In the genomic region with DNA sequence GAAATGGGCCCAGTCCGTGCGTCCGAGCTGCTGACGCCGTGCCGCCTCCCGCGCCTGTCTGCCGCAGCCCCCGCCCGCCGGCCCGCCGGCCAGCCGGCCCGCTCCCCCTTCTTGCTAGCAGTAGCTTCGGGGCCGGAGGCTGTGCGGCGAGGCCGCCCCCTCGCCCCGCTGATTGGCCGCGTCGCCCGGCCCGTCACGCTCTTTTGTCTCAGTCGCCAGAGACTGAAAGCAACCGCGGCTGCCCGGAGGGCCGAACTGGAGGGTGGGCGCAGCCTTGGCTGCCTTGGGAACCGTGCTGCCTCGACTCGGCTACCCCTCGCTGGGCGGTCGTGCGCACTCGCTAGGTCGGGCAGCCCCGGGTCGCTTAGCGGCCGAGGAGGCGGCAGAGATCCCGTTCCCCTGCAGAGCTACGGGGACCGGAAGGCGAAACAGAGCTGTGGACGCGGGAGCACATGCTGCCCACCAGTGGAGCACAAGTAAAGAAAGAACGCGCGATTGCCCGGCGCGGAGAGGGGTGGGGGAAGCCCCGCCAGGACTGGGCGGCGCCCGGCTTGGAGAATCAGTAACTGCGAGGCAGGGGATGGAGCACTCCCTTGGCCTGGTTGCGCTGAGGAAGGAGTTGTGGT, we compare ENCODE assay signal across 8 cellular contexts. TPM values are rescaled to one million over a fixed set of nuclear protein-coding genes. Genes with fewer than 3 reads are reported as not detected.
DNase-seq lines count a peak whose midpoint lies in the region; ATAC-seq and TF ChIP-seq lines count a peak whose summit lies in the region.

Gene ZCCHC18, plus strand, starts transcription at position 198 of the 626 bp plus-strand sequence. CDS start 1,589 bp downstream, outside the sequence.

- no peaks in the 10 kb centered on the region for H3K9me3 ChIP-seq in endocrine pancreas (ENCODE audit: control insufficient read depth, low read length)
- H3K9me3 ChIP-seq in stomach smooth muscle (ENCODE audit: control insufficient read depth in 2 of 2, low read length in 2 of 2), result no peaks in the 10 kb centered on the region

- no peak for TF ChIP-seq CTCF in AG09309 (IDR thresholded peaks at IDR 0.05; ENCODE audit: control insufficient read depth, insufficient read depth, low read depth, low read length, missing control alignments)
- no peak for TF ChIP-seq CTCF in activated CD8-positive, alpha-beta T cell treated with anti-CD3 and anti-CD28 coated beads for 36 hours (IDR thresholded peaks at IDR 0.05)

- DNase-seq in AG09309 (ENCODE audit: low read depth) (no peak), NCI-H2196 (lab: John Stamatoyannopoulos, UW; ENCODE audit: unreplicated experiment) (peak; percentile 62), medulla oblongata (ENCODE audit: extremely low spot score) (peak; percentile 46)
- DNase-seq in activated CD8-positive, alpha-beta T cell treated with anti-CD3 and anti-CD28 coated beads for 36 hours, result peak; percentile 65

- H3K36me3 Mint-ChIP-seq in activated CD8-positive, alpha-beta T cell treated with anti-CD3 and anti-CD28 coated beads for 36 hours (ENCODE audit: low read depth), result peaks cover 5% of the 10 kb centered on the region

- H3K4me3 ChIP-seq in AG09309 (ENCODE audit: control insufficient read depth, low read depth, low read length) (peak within 1 kb of the TSS; percentile 58), endocrine pancreas (ENCODE audit: control insufficient read depth, insufficient read depth, low read length) (peak within 1 kb of the TSS; percentile 60), stomach smooth muscle (ENCODE audit: low read length in 2 of 2) (peak within 1 kb of the TSS; percentile 63 to 78)

- H3K27ac ChIP-seq in stomach smooth muscle (ENCODE audit: low read length), result peak within 1 kb of the TSS; percentile 67

- H3K4me1 ChIP-seq in endocrine pancreas (ENCODE audit: control insufficient read depth, insufficient read depth, low read length) (peaks cover 11% of the 10 kb centered on the region), stomach smooth muscle (ENCODE audit: control insufficient read depth, insufficient read depth, low read length) (peaks cover 2% of the 10 kb centered on the region)

- intact Hi-C loops in activated CD8-positive, alpha-beta T cell treated with anti-CD3 and anti-CD28 coated beads for 36 hours (cut with micrococcal nuclease), result no loop called here

- no peaks in the 10 kb centered on the region for H3K27me3 Mint-ChIP-seq in activated CD8-positive, alpha-beta T cell treated with anti-CD3 and anti-CD28 coated beads for 36 hours

- H3K27me3 ChIP-seq in endocrine pancreas (ENCODE audit: control insufficient read depth, insufficient read depth, low read length) (no peaks in the 10 kb centered on the region), stomach smooth muscle (ENCODE audit: control insufficient read depth in 1 of 2, insufficient read depth in 2 of 2, low read length in 2 of 2) (peaks cover 0 to 13% of the 10 kb centered on the region in 2 donors)

- H3K9ac ChIP-seq in endocrine pancreas (ENCODE audit: control insufficient read depth, insufficient read depth, low read length), result peak within 1 kb of the TSS; percentile 31
- peak within 1 kb of the TSS; percentile 48 to 66 for H3K9ac ChIP-seq in stomach smooth muscle (ENCODE audit: low read length in 2 of 2)

- H3K9me3 Mint-ChIP-seq in activated CD8-positive, alpha-beta T cell treated with anti-CD3 and anti-CD28 coated beads for 36 hours, result no peaks in the 10 kb centered on the region

- H3K36me3 ChIP-seq in endocrine pancreas (ENCODE audit: control insufficient read depth, insufficient read depth, low read length), result no peaks in the 10 kb centered on the region
- H3K36me3 ChIP-seq in stomach smooth muscle (ENCODE audit: control insufficient read depth in 2 of 2, insufficient read depth in 2 of 2, low read length in 2 of 2), result no peaks in the 10 kb centered on the region

- H3K4me1 Mint-ChIP-seq in activated CD8-positive, alpha-beta T cell treated with anti-CD3 and anti-CD28 coated beads for 36 hours (ENCODE audit: low read depth), result peaks cover 54% of the 10 kb centered on the region

- peak within 1 kb of the TSS; percentile 89 for H3K27ac Mint-ChIP-seq in activated CD8-positive, alpha-beta T cell treated with anti-CD3 and anti-CD28 coated beads for 36 hours

- ATAC-seq in GM18870 (IDR thresholded peaks at IDR 0.05; ENCODE audit: unreplicated experiment) (peak; percentile 62), HG03060 (IDR thresholded peaks at IDR 0.05; ENCODE audit: low read depth, unreplicated experiment) (peak; percentile 48)
- ATAC-seq in activated CD8-positive, alpha-beta T cell treated with anti-CD3 and anti-CD28 coated beads for 36 hours, result peak; percentile 59

- CTCF ChIA-PET in activated CD8-positive, alpha-beta T cell treated with anti-CD3 and anti-CD28 coated beads for 36 hours (lab: Charles Lee), result interaction anchor here (0.9 to 5.7 kb wide), 9 partner anchors 10 to 274 kb away, joined by 3 to 37 read pairs (median 6); partner anchors contain the start of gene SLC25A53

- POLR2A ChIA-PET in activated CD8-positive, alpha-beta T cell treated with anti-CD3 and anti-CD28 coated beads for 36 hours (lab: Charles Lee), result interaction anchor here (1.0 to 1.6 kb wide), 6 partner anchors 9 to 193 kb away, joined by 3 to 9 read pairs (median 4); partner anchors contain the start of gene SLC25A53

- peak within 1 kb of the TSS; percentile 81 for H3K4me3 Mint-ChIP-seq in activated CD8-positive, alpha-beta T cell treated with anti-CD3 and anti-CD28 coated beads for 36 hours

RNA-seq across cellular contexts. Expression of gene ZCCHC18, which starts in this region (rescaled TPM):
- total RNA-seq in activated CD8-positive, alpha-beta T cell treated with anti-CD3 and anti-CD28 coated beads for 36 hours, result 1 to 10 TPM; 1.5 to 2.6 TPM
